In genomic region chr11:126072141-126072741, GRCh38 we compare ENCODE assay signal across 1 cellular context.
TF ChIP-seq lines count a peak whose summit lies in the region.

No MANE protein-coding gene starts in this region.

TF ChIP-seq in HepG2, 621 proteins besides CTCF, POLR2A, EP300 and RAD21 (continued from another document):
- no peak for TF ChIP-seq ZNF784 (CRISPR knock-in tag; IDR thresholded peaks at IDR 0.05; ENCODE audit: borderline replicate concordance)
- no peak for TF ChIP-seq TCF7 (IDR thresholded peaks at IDR 0.05; ENCODE audit: low read depth)
- TF ChIP-seq FOXA1 (IDR thresholded peaks at IDR 0.05): no peak
- 0 out of 2 replicates have a peak, but pooled peaks have one; percentile 24 for TF ChIP-seq FOXA1 (CRISPR knock-in tag; IDR thresholded peaks at IDR 0.05)
- TF ChIP-seq ZNF260 (CRISPR knock-in tag; IDR thresholded peaks at IDR 0.05; ENCODE audit: borderline replicate concordance, low read depth): no peak
- peak; percentile 90 for TF ChIP-seq SIX1 (CRISPR knock-in tag; IDR thresholded peaks at IDR 0.05; ENCODE audit: borderline replicate concordance)
- TF ChIP-seq CCDC6 (CRISPR knock-in tag; IDR thresholded peaks at IDR 0.05): no peak
- TF ChIP-seq ATF3 (CRISPR knock-in tag; IDR thresholded peaks at IDR 0.05): no peak
- TF ChIP-seq CHD2 (IDR thresholded peaks at IDR 0.05; ENCODE audit: low read depth, low read length): no peak
- no peak for TF ChIP-seq PAX8 (CRISPR knock-in tag; IDR thresholded peaks at IDR 0.05; ENCODE audit: borderline replicate concordance)
- no peak for TF ChIP-seq HNRNPL (IDR thresholded peaks at IDR 0.05; ENCODE audit: low read depth, low read length)
- no peak for TF ChIP-seq ZNF7 (CRISPR knock-in tag; IDR thresholded peaks at IDR 0.05)
- peak; percentile 67; the same call in 1 of the 2 replicates for TF ChIP-seq SIX4 (CRISPR knock-in tag; IDR thresholded peaks at IDR 0.05)
- no peak for TF ChIP-seq RELA (CRISPR knock-in tag; IDR thresholded peaks at IDR 0.05)
- no peak for TF ChIP-seq MAX (IDR thresholded peaks at IDR 0.05)
- no peak for TF ChIP-seq ATF7-NPFF (CRISPR knock-in tag; IDR thresholded peaks at IDR 0.05; ENCODE audit: low read depth)
- TF ChIP-seq MXI1 (IDR thresholded peaks at IDR 0.05; ENCODE audit: borderline replicate concordance, low read depth, low read length): no peak
- peak; percentile 59; the same call in 1 of the 2 replicates for TF ChIP-seq ZNF281 (CRISPR knock-in tag; IDR thresholded peaks at IDR 0.05; ENCODE audit: borderline replicate concordance)
- no peak for TF ChIP-seq ZNF704 (CRISPR knock-in tag; IDR thresholded peaks at IDR 0.05; ENCODE audit: borderline replicate concordance)
- no peak for TF ChIP-seq IKZF1 (IDR thresholded peaks at IDR 0.05)
- peak; percentile 58 for TF ChIP-seq ZBTB43 (CRISPR knock-in tag; conservative IDR thresholded peaks at IDR 0.05)
- TF ChIP-seq ZNF3 (CRISPR knock-in tag; IDR thresholded peaks at IDR 0.05): no peak
- no peak for TF ChIP-seq FIP1L1 (IDR thresholded peaks at IDR 0.05; ENCODE audit: borderline replicate concordance, insufficient read depth, low read depth, low read length)
- 0 out of 2 replicates have a peak, but pooled peaks have one; percentile 39 for TF ChIP-seq CHD4 (IDR thresholded peaks at IDR 0.05; ENCODE audit: borderline replicate concordance, low read length)
- 0 out of 2 replicates have a peak, but pooled peaks have one; percentile 23 for TF ChIP-seq NCOR1 (IDR thresholded peaks at IDR 0.05; ENCODE audit: borderline replicate concordance, low read length)
- peak; percentile 39; the same call in 1 of the 2 replicates for TF ChIP-seq HNF4A (CRISPR knock-in tag; IDR thresholded peaks at IDR 0.05)
- no peak for TF ChIP-seq ZNF691 (CRISPR knock-in tag; IDR thresholded peaks at IDR 0.05; ENCODE audit: borderline replicate concordance, low read depth)
- no peak for TF ChIP-seq ZNF17 (CRISPR knock-in tag; IDR thresholded peaks at IDR 0.05)
- TF ChIP-seq KMT2A (CRISPR knock-in tag; IDR thresholded peaks at IDR 0.05): no peak
- no peak for TF ChIP-seq ZNF264 (CRISPR knock-in tag; IDR thresholded peaks at IDR 0.05)
- TF ChIP-seq ZNF597 (CRISPR knock-in tag; IDR thresholded peaks at IDR 0.05): no peak
